Comparison of ENCODE assay signal across 20 cellular contexts in genomic region chr9:34443533-34443932, GRCh38. TPM values are rescaled to one million over a fixed set of nuclear protein-coding genes. Genes with fewer than 3 reads are reported as not detected.
"Had no signal": no experiment of that assay in that cellular context is flagged by ENCODE, and none has a peak within 500 bp of the region (broad histone marks: within the 10 kb centered on the region; RNA-seq: fewer than 3 reads in every experiment).

No MANE protein-coding gene starts in this region.

- H3K36me3 ChIP-seq: ascending aorta had no signal

- ATAC-seq: activated naive CD8-positive, alpha-beta T cell treated with anti-CD3 and anti-CD28 coated beads, Interleukin-2, amount 50 U/mL, for 24 hours; natural killer cell treated with Interleukin-12 subunit alpha and Interleukin-12 subunit beta and Interleukin-15 and Interleukin-18, amount 100 ng/mL, for 72 hours; stimulated activated naive CD8-positive, alpha-beta T cell treated with anti-CD3 and anti-CD28 coated beads, Interleukin-15, Interleukin-2, amounts not matched to agents 100 U/mL and 50 U/mL, for 24 hours had no signal

- H3K4me3 ChIP-seq: ascending aorta, dorsolateral prefrontal cortex, esophagus muscularis mucosa, upper lobe of left lung had no signal

- H3K27me3 ChIP-seq: ascending aorta, dorsolateral prefrontal cortex, esophagus muscularis mucosa, upper lobe of left lung had no signal

- DNase-seq: activated CD4-positive, alpha-beta T cell treated with anti-CD3 and anti-CD28 coated beads, Interleukin-2, amount 10 ng/mL, durations not matched to agents 7 days and 5 days; activated CD4-positive, CD25-positive, alpha-beta regulatory T cell; activated CD8-positive, alpha-beta memory T cell treated with anti-CD3 and anti-CD28 coated beads for 24 hours; activated naive CD4-positive, alpha-beta T cell; activated naive CD8-positive, alpha-beta T cell treated with anti-CD3 and anti-CD28 coated beads, Interleukin-2, amount 50 U/mL, for 24 hours; dorsolateral prefrontal cortex; hypothalamus; mesenchymal stem cell; stimulated activated CD4-positive, alpha-beta T cell treated with anti-CD3 and anti-CD28 coated beads, Interleukin-4, amount 100 ng/mL, for 1 hour; stimulated activated CD8-positive, alpha-beta memory T cell treated with anti-CD3 and anti-CD28 coated beads, Interleukin-4, amount 100 ng/mL, for 48 hours; stimulated activated naive CD8-positive, alpha-beta T cell treated with anti-CD3 and anti-CD28 coated beads, Interleukin-15, Interleukin-2, amounts not matched to agents 100 U/mL and 50 U/mL, for 24 hours; T-helper 2 cell; upper lobe of left lung had no signal

- H3K27ac ChIP-seq: ascending aorta, dorsolateral prefrontal cortex, esophagus muscularis mucosa, upper lobe of left lung had no signal

- H3K4me1 ChIP-seq: ascending aorta had no signal

RNA-seq across cellular contexts. Expression of gene DNAI1, which starts 15.1 kb away (rescaled TPM):
- total RNA-seq: activated CD4-positive, alpha-beta T cell treated with anti-CD3 and anti-CD28 coated beads, Interleukin-2, amount 10 ng/mL, durations not matched to agents 7 days and 5 days; ascending aorta; esophagus muscularis mucosa; kidney epithelial cell; liver; natural killer cell treated with Interleukin-12 subunit alpha and Interleukin-12 subunit beta and Interleukin-15 and Interleukin-18, amount 100 ng/mL, for 72 hours; posterior vena cava; skeletal muscle tissue had no signal
- polyA plus RNA-seq: liver had no signal
